ENCODE assay signal across 14 cellular contexts in genomic region chr4:103105558-103106356, GRCh38.
"Had no signal": no experiment of that assay in that cellular context is flagged by ENCODE, and none has a peak within 500 bp of the region (broad histone marks: within the 10 kb centered on the region; RNA-seq: fewer than 3 reads in every experiment).

No MANE protein-coding gene starts in this region.

- H3K4me1 ChIP-seq: foreskin keratinocyte, parathyroid adenoma, thyroid gland had no signal

- H3K36me3 ChIP-seq: thyroid gland had no signal

- H3K27me3 ChIP-seq: foreskin keratinocyte, thyroid gland had no signal

- H3K9me3 ChIP-seq: thyroid gland had no signal

- H3K4me3 ChIP-seq: thyroid gland had no signal

- H3K4me1 Mint-ChIP-seq: activated naive CD8-positive, alpha-beta T cell treated with anti-CD3 and anti-CD28 coated beads, Interleukin-2, amount 50 U/mL, for 24 hours; central memory CD8-positive, alpha-beta T cell; naive B cell had no signal

- H3K27me3 Mint-ChIP-seq: activated CD4-positive, alpha-beta memory T cell treated with anti-CD3 and anti-CD28 coated beads for 36 hours; activated naive CD8-positive, alpha-beta T cell treated with anti-CD3 and anti-CD28 coated beads, Interleukin-2, amount 50 U/mL, for 24 hours; central memory CD8-positive, alpha-beta T cell; effector memory CD8-positive, alpha-beta T cell; naive B cell had no signal

- H3K27ac Mint-ChIP-seq: activated CD4-positive, alpha-beta memory T cell treated with anti-CD3 and anti-CD28 coated beads for 36 hours; activated naive CD8-positive, alpha-beta T cell treated with anti-CD3 and anti-CD28 coated beads, Interleukin-2, amount 50 U/mL, for 24 hours; naive B cell had no signal

- H3K4me3 Mint-ChIP-seq: activated CD4-positive, alpha-beta memory T cell treated with anti-CD3 and anti-CD28 coated beads for 36 hours; activated naive CD8-positive, alpha-beta T cell treated with anti-CD3 and anti-CD28 coated beads, Interleukin-2, amount 50 U/mL, for 24 hours; activated T-cell treated with anti-CD3 and anti-CD28 coated beads, Interleukin-2, amount 50 U/mL, for 4 hours; central memory CD8-positive, alpha-beta T cell; effector memory CD8-positive, alpha-beta T cell; naive B cell had no signal

- DNase-seq: activated CD4-positive, alpha-beta memory T cell treated with anti-CD3 and anti-CD28 coated beads for 36 hours; activated CD4-positive, alpha-beta T cell treated with anti-CD3 and anti-CD28 coated beads for 1 hour; activated naive CD4-positive, alpha-beta T cell; activated naive CD8-positive, alpha-beta T cell treated with anti-CD3 and anti-CD28 coated beads, Interleukin-2, amount 50 U/mL, for 24 hours; activated T-cell treated with anti-CD3 and anti-CD28 coated beads, Interleukin-2, amount 50 U/mL, for 4 hours; effector memory CD8-positive, alpha-beta T cell; erythroblast; foreskin keratinocyte; head of caudate nucleus; midbrain; naive B cell; thyroid gland had no signal

- H3K27ac ChIP-seq: foreskin keratinocyte, parathyroid adenoma, thyroid gland had no signal

- H3K36me3 Mint-ChIP-seq: naive B cell had no signal

- H3K9me3 Mint-ChIP-seq: activated CD4-positive, alpha-beta memory T cell treated with anti-CD3 and anti-CD28 coated beads for 36 hours; activated naive CD8-positive, alpha-beta T cell treated with anti-CD3 and anti-CD28 coated beads, Interleukin-2, amount 50 U/mL, for 24 hours; activated T-cell treated with anti-CD3 and anti-CD28 coated beads, Interleukin-2, amount 50 U/mL, for 4 hours; central memory CD8-positive, alpha-beta T cell; effector memory CD8-positive, alpha-beta T cell; naive B cell had no signal

- ATAC-seq: activated naive CD8-positive, alpha-beta T cell treated with anti-CD3 and anti-CD28 coated beads, Interleukin-2, amount 50 U/mL, for 24 hours; activated T-cell treated with anti-CD3 and anti-CD28 coated beads, Interleukin-2, amount 50 U/mL, for 4 hours; effector memory CD8-positive, alpha-beta T cell; foreskin keratinocyte had no signal
